In genomic region chr7:53609185-53609584, GRCh38 we compare ENCODE assay signal across 13 cellular contexts.
DNase-seq lines count a peak whose midpoint lies in the region; ATAC-seq and TF ChIP-seq lines count a peak whose summit lies in the region.
"Had no signal": no experiment of that assay in that cellular context is flagged by ENCODE, and none has a peak within 500 bp of the region (broad histone marks: within the 10 kb centered on the region; RNA-seq: fewer than 3 reads in every experiment).

No MANE protein-coding gene starts in this region.

- no peaks in the 10 kb centered on the region for H3K9me3 ChIP-seq in effector memory CD4-positive, alpha-beta T cell (ENCODE audit: control insufficient read depth, low read length)
- H3K9me3 ChIP-seq: BLaER1 treated with 17β-estradiol and CSF1 and Interleukin-3, amounts not matched to agents 10 nM and 100 nM had no signal

- peaks cover 2% of the 10 kb centered on the region for H3K27me3 Mint-ChIP-seq in GM23338 (ENCODE audit: insufficient read depth, low read depth, poor library complexity)
- H3K27me3 Mint-ChIP-seq in neural crest cell (ENCODE audit: low read depth), result no peaks in the 10 kb centered on the region
- H3K27me3 Mint-ChIP-seq: CD4-positive, CD25-positive, alpha-beta regulatory T cell had no signal

- H3K9me3 Mint-ChIP-seq in GM23338 (0 out of 3 replicates have a peak, but pooled peaks cover 2% of the 10 kb centered on the region), neural crest cell (no peaks in the 10 kb centered on the region)

- no peaks in the 10 kb centered on the region for H3K36me3 Mint-ChIP-seq in GM23338 (ENCODE audit: low read depth)
- no peaks in the 10 kb centered on the region for H3K36me3 Mint-ChIP-seq in neural crest cell (ENCODE audit: low read depth)
- H3K36me3 Mint-ChIP-seq: CD4-positive, CD25-positive, alpha-beta regulatory T cell had no signal

- H3K27ac ChIP-seq in GM23338 (ENCODE audit: low read depth), result no peak overlapping the region
- H3K27ac ChIP-seq in effector memory CD4-positive, alpha-beta T cell (ENCODE audit: insufficient read depth, low read length, poor library complexity, severe bottlenecking), result no peak overlapping the region
- H3K27ac ChIP-seq: BLaER1 treated with 17β-estradiol and CSF1 and Interleukin-3, amounts not matched to agents 10 nM and 100 nM had no signal

- H3K4me2 ChIP-seq in GM23338, result no peak overlapping the region
- H3K4me2 ChIP-seq: BLaER1 treated with 17β-estradiol and CSF1 and Interleukin-3, amounts not matched to agents 10 nM and 100 nM had no signal

- no peaks in the 10 kb centered on the region for H3K79me2 ChIP-seq in GM23338 (replicated peaks; ENCODE audit: insufficient read depth)

- no peaks in the 10 kb centered on the region for H4K20me1 ChIP-seq in GM23338 (replicated peaks; ENCODE audit: insufficient read depth)
- H4K20me1 ChIP-seq: BLaER1 treated with 17β-estradiol and CSF1 and Interleukin-3, amounts not matched to agents 10 nM and 100 nM had no signal

- peaks cover 7% of the 10 kb centered on the region for H3K4me1 Mint-ChIP-seq in GM23338
- H3K4me1 Mint-ChIP-seq in neural crest cell, result no peaks in the 10 kb centered on the region
- H3K4me1 Mint-ChIP-seq: CD4-positive, CD25-positive, alpha-beta regulatory T cell had no signal

- TF ChIP-seq CTCF in GM23338 (conservative IDR thresholded peaks at IDR 0.05; ENCODE audit: low read depth in 2 of 2), result no peak
- no peak for TF ChIP-seq CTCF in neural crest cell (conservative IDR thresholded peaks at IDR 0.05)

- peaks cover 3% of the 10 kb centered on the region; the same call in 1 of the 2 replicates for H3K4me1 ChIP-seq in GM23338 (ENCODE audit: insufficient read depth)
- no peaks in the 10 kb centered on the region for H3K4me1 ChIP-seq in effector memory CD4-positive, alpha-beta T cell (ENCODE audit: control insufficient read depth, insufficient read depth, low read length, poor library complexity, severe bottlenecking)

- H3F3A ChIP-seq in GM23338 (replicated peaks; ENCODE audit: low read depth), result no peaks in the 10 kb centered on the region

- ATAC-seq in GM23338 (no peak), GM19328 (IDR thresholded peaks at IDR 0.05; ENCODE audit: unreplicated experiment) (no peak)
- ATAC-seq: GM12878, HCT116, HepG2 had no signal

- no peaks in the 10 kb centered on the region for H3K9me2 ChIP-seq in GM23338 (ENCODE audit: insufficient read depth)

- H3K4me3 Mint-ChIP-seq in GM23338, result no peak overlapping the region
- no peak overlapping the region for H3K4me3 Mint-ChIP-seq in neural crest cell
- H3K4me3 Mint-ChIP-seq: CD4-positive, CD25-positive, alpha-beta regulatory T cell had no signal

- DNase-seq in GM23338 (ENCODE audit: low spot score) (peak; percentile 4), astrocyte of the hippocampus (ENCODE audit: low read depth, low spot score) (peak; percentile 3), neural crest cell (ENCODE audit: low read depth, low spot score) (no peak), retina (peak; percentile 17), SKM-1 (lab: John Stamatoyannopoulos, UW; ENCODE audit: unreplicated experiment) (no peak)
- DNase-seq in effector memory CD4-positive, alpha-beta T cell, result no peak
- DNase-seq: ACHN; CD4-positive, CD25-positive, alpha-beta regulatory T cell had no signal

- no peaks in the 10 kb centered on the region for H3K27me3 ChIP-seq in GM23338 (ENCODE audit: insufficient read depth)
- H3K27me3 ChIP-seq in effector memory CD4-positive, alpha-beta T cell (replicated peaks; ENCODE audit: control insufficient read depth, insufficient read depth, low read length, poor library complexity, severe bottlenecking), result no peaks in the 10 kb centered on the region
- H3K27me3 ChIP-seq: BLaER1 treated with 17β-estradiol and CSF1 and Interleukin-3, amounts not matched to agents 10 nM and 100 nM had no signal

- H3K36me3 ChIP-seq in GM23338 (ENCODE audit: insufficient read depth), result no peaks in the 10 kb centered on the region
- no peaks in the 10 kb centered on the region for H3K36me3 ChIP-seq in effector memory CD4-positive, alpha-beta T cell (ENCODE audit: control insufficient read depth, insufficient read depth, low read length)
- H3K36me3 ChIP-seq: BLaER1 treated with 17β-estradiol and CSF1 and Interleukin-3, amounts not matched to agents 10 nM and 100 nM had no signal

- no peak overlapping the region for H3K4me3 ChIP-seq in GM23338
- no peak overlapping the region for H3K4me3 ChIP-seq in effector memory CD4-positive, alpha-beta T cell (ENCODE audit: insufficient read depth, low read depth, low read length, poor library complexity, severe bottlenecking)
- H3K4me3 ChIP-seq: BLaER1 treated with 17β-estradiol and CSF1 and Interleukin-3, amounts not matched to agents 10 nM and 100 nM; GM12878 had no signal

- H2AFZ ChIP-seq in GM23338, result peak overlapping the region; percentile 83

- no peak overlapping the region for H3K27ac Mint-ChIP-seq in GM23338
- peak overlapping the region; percentile 79 for H3K27ac Mint-ChIP-seq in neural crest cell (ENCODE audit: unreplicated experiment)
- H3K27ac Mint-ChIP-seq: CD4-positive, CD25-positive, alpha-beta regulatory T cell had no signal

TF ChIP-seq in GM23338, 12 proteins besides CTCF, POLR2A, EP300 and RAD21 (continues in another document):
- TF ChIP-seq REST (IDR thresholded peaks at IDR 0.05; ENCODE audit: unreplicated experiment), result no peak
- TF ChIP-seq, protein P1, sequence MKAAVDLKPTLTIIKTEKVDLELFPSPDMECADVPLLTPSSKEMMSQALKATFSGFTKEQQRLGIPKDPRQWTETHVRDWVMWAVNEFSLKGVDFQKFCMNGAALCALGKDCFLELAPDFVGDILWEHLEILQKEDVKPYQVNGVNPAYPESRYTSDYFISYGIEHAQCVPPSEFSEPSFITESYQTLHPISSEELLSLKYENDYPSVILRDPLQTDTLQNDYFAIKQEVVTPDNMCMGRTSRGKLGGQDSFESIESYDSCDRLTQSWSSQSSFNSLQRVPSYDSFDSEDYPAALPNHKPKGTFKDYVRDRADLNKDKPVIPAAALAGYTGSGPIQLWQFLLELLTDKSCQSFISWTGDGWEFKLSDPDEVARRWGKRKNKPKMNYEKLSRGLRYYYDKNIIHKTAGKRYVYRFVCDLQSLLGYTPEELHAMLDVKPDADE (IDR thresholded peaks at IDR 0.05), result no peak
- TF ChIP-seq ZNF114 (CRISPR knock-in tag; IDR thresholded peaks at IDR 0.05), result no peak
- no peak for TF ChIP-seq STAT1 (IDR thresholded peaks at IDR 0.05; ENCODE audit: unreplicated experiment)
- no peak for TF ChIP-seq EZH2phosphoT487 (IDR thresholded peaks at IDR 0.05; ENCODE audit: unreplicated experiment)
- TF ChIP-seq JUNB (IDR thresholded peaks at IDR 0.05; ENCODE audit: unreplicated experiment), result no peak

Comparison
In these comparisons a context has a peak if more than half of its experiments do, and no peak if none do; other contexts are left out.
1. DNase-seq: peak in GM23338 (single experiment), astrocyte of the hippocampus (single experiment) and retina (single experiment); none in neural crest cell (single experiment), SKM-1 (single experiment) and effector memory CD4-positive, alpha-beta T cell (0 of 3).